Comparison of ENCODE assay signal across 1 cellular context in the genomic region with DNA sequence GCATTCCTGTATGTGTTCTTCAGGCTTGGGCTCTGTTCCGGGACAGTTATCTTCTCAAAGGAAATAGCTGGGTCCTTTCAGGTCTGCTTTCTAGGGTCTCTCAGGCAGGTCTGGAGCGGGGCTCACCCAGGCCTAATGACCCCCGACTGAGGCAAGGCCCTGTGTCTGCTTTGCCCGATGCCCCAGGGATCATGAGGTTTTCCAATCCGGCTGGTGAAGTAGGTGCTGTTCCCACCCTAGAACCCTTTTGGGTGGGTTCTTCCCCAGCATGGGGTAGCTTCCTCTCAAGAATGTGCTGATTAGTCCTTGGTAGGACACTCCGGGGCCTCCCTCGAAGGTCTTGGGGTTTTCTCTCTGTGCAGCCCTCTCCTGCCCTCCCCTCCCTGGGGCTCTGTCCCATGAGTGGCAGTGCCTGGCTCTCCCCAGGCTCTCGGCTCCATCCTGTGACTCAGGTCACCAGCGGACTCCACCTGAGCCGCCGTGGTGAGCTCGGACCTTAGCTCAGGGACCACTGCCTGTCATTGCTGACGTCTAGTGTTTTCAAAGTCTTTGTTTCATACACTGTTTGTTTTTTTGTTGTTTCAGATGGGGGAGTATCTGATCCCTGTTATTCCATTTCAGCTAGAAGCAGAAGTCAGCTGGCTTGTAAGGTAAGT.
TF ChIP-seq lines count a peak whose summit lies in the region.

No MANE protein-coding gene starts in this region.

TF ChIP-seq in HepG2, 621 proteins besides CTCF, POLR2A, EP300 and RAD21 (continued from another document):
- no peak for TF ChIP-seq RXRA (CRISPR knock-in tag; IDR thresholded peaks at IDR 0.05)
